ENCODE assay signal across 29 cellular contexts in genomic region chr7:137127058-137127457, GRCh38.
"Had no signal": no experiment of that assay in that cellular context is flagged by ENCODE, and none has a peak within 500 bp of the region (broad histone marks: within the 10 kb centered on the region; RNA-seq: fewer than 3 reads in every experiment).

No MANE protein-coding gene starts in this region.

- H3K4me1 ChIP-seq: neural progenitor cell, parathyroid adenoma, psoas muscle, right lobe of liver, sigmoid colon, suprapubic skin, testis, tibial artery, transverse colon, upper lobe of right lung, uterus had no signal

- H3K27me3 ChIP-seq: neural progenitor cell, ovary, right lobe of liver, sigmoid colon, suprapubic skin, testis, tibial artery, transverse colon, upper lobe of right lung, uterus had no signal

- H3K4me3 Mint-ChIP-seq: natural killer cell; nephron; neural progenitor cell; stimulated activated effector memory CD8-positive, alpha-beta T cell treated with anti-CD3 and anti-CD28 coated beads, Interleukin-12 subunit alpha, Interleukin-12 subunit beta, amount 100 ng/mL, for 72 hours; stimulated activated naive B cell treated with anti-CD40 and anti-IgM and Interleukin-4, amounts not matched to agents 10 μg/mL and 1 μg/mL and 100 μg/mL, for 72 hours; stimulated activated naive CD8-positive, alpha-beta T cell treated with anti-CD3 and anti-CD28 coated beads, Interleukin-15, Interleukin-2, amounts not matched to agents 100 ng/mL and 50 ng/mL, for 24 hours; type B pancreatic cell had no signal

- H3K4me1 Mint-ChIP-seq: natural killer cell; neural progenitor cell; stimulated activated effector memory CD8-positive, alpha-beta T cell treated with anti-CD3 and anti-CD28 coated beads, Interleukin-12 subunit alpha, Interleukin-12 subunit beta, amount 100 ng/mL, for 72 hours; stimulated activated naive B cell treated with anti-CD40 and anti-IgM and Interleukin-4, amounts not matched to agents 10 μg/mL and 1 μg/mL and 100 μg/mL, for 72 hours had no signal

- H3K79me2 ChIP-seq: parathyroid adenoma had no signal

- H3K4me2 ChIP-seq: neural progenitor cell had no signal

- H3K27ac ChIP-seq: neural progenitor cell, ovary, parathyroid adenoma, psoas muscle, right lobe of liver, sigmoid colon, suprapubic skin, testis, tibial artery, transverse colon, upper lobe of right lung, uterus had no signal

- FAIRE-seq: small intestine had no signal

- H3K27me3 Mint-ChIP-seq: progenitor cell of endocrine pancreas; stimulated activated naive B cell treated with anti-CD40 and anti-IgM and Interleukin-4, amounts not matched to agents 10 μg/mL and 1 μg/mL and 100 μg/mL, for 72 hours; stimulated activated naive CD8-positive, alpha-beta T cell treated with anti-CD3 and anti-CD28 coated beads, Interleukin-15, Interleukin-2, amounts not matched to agents 100 ng/mL and 50 ng/mL, for 24 hours; type B pancreatic cell had no signal

- H3K9me3 ChIP-seq: ovary, psoas muscle, right lobe of liver, sigmoid colon, testis, tibial artery, transverse colon, upper lobe of right lung, uterus had no signal

- H3K36me3 Mint-ChIP-seq: natural killer cell; neural progenitor cell; stimulated activated effector memory CD8-positive, alpha-beta T cell treated with anti-CD3 and anti-CD28 coated beads, Interleukin-12 subunit alpha, Interleukin-12 subunit beta, amount 100 ng/mL, for 72 hours; stimulated activated naive B cell treated with anti-CD40 and anti-IgM and Interleukin-4, amounts not matched to agents 10 μg/mL and 1 μg/mL and 100 μg/mL, for 72 hours; type B pancreatic cell had no signal

- H3K9me3 Mint-ChIP-seq: nephron, neural progenitor cell, type B pancreatic cell had no signal

- H3K9ac ChIP-seq: neural progenitor cell, parathyroid adenoma had no signal

- H3K36me3 ChIP-seq: neural progenitor cell, ovary, right lobe of liver, sigmoid colon, suprapubic skin, tibial artery, transverse colon, upper lobe of right lung, uterus had no signal

- DNase-seq: natural killer cell; occipital lobe; ovary; posterior cingulate gyrus; psoas muscle; right cardiac atrium; right lobe of liver; sigmoid colon; small intestine; stimulated activated CD4-positive, alpha-beta T cell treated with anti-CD3 and anti-CD28 coated beads, Interleukin-15, amount 100 ng/mL, for 24 hours; stimulated activated CD4-positive, alpha-beta T cell treated with anti-CD3 and anti-CD28 coated beads, Interleukin-2, amount 100 ng/mL, for 24 hours; stimulated activated CD4-positive, alpha-beta T cell treated with anti-CD3 and anti-CD28 coated beads, Interleukin-2, amount 100 ng/mL, for 48 hours; stimulated activated CD4-positive, alpha-beta T cell treated with anti-CD3 and anti-CD28 coated beads, Interleukin-4, amount 100 ng/mL, for 24 hours; stimulated activated naive B cell treated with anti-CD40 and anti-IgM and Interleukin-4, amounts not matched to agents 10 μg/mL and 1 μg/mL and 100 μg/mL, for 72 hours; stimulated activated naive CD4-positive, alpha-beta T cell treated with Interleukin-2 at 50 U/mL for 16 hours; substantia nigra; testis; tibial artery; transverse colon; upper lobe of right lung; uterus had no signal

- H3K27ac Mint-ChIP-seq: natural killer cell; nephron; neural progenitor cell; progenitor cell of endocrine pancreas; stimulated activated effector memory CD8-positive, alpha-beta T cell treated with anti-CD3 and anti-CD28 coated beads, Interleukin-12 subunit alpha, Interleukin-12 subunit beta, amount 100 ng/mL, for 72 hours; stimulated activated naive B cell treated with anti-CD40 and anti-IgM and Interleukin-4, amounts not matched to agents 10 μg/mL and 1 μg/mL and 100 μg/mL, for 72 hours; stimulated activated naive CD8-positive, alpha-beta T cell treated with anti-CD3 and anti-CD28 coated beads, Interleukin-15, Interleukin-2, amounts not matched to agents 100 ng/mL and 50 ng/mL, for 24 hours; type B pancreatic cell had no signal

- H2AFZ ChIP-seq: neural progenitor cell, parathyroid adenoma had no signal

- ATAC-seq: natural killer cell; psoas muscle; right cardiac atrium; right lobe of liver; stimulated activated effector memory CD8-positive, alpha-beta T cell treated with anti-CD3 and anti-CD28 coated beads, Interleukin-12 subunit alpha, Interleukin-12 subunit beta, amount 100 ng/mL, for 72 hours; stimulated activated naive B cell treated with anti-CD40 and anti-IgM and Interleukin-4, amounts not matched to agents 10 μg/mL and 1 μg/mL and 100 μg/mL, for 72 hours; upper lobe of right lung had no signal

- H3K4me3 ChIP-seq: neural progenitor cell, ovary, psoas muscle, right lobe of liver, sigmoid colon, suprapubic skin, testis, tibial artery, transverse colon, upper lobe of right lung, uterus had no signal
